1 cellular context compared by ENCODE assay signal in genomic region chr3:196518999-196519737, GRCh38.
TF ChIP-seq lines count a peak whose summit lies in the region.

No MANE protein-coding gene starts in this region.

TF ChIP-seq in H1, 55 proteins besides CTCF, POLR2A, EP300 and RAD21:
- TF ChIP-seq TAF1 (IDR thresholded peaks at IDR 0.05; ENCODE audit: low read depth, low read length): no peak
- peak; percentile 90 for TF ChIP-seq MAX (IDR thresholded peaks at IDR 0.05)
- TF ChIP-seq E2F6 (IDR thresholded peaks at IDR 0.05): peak; percentile 61; the same call in 1 of the 2 replicates
